In the genomic region with DNA sequence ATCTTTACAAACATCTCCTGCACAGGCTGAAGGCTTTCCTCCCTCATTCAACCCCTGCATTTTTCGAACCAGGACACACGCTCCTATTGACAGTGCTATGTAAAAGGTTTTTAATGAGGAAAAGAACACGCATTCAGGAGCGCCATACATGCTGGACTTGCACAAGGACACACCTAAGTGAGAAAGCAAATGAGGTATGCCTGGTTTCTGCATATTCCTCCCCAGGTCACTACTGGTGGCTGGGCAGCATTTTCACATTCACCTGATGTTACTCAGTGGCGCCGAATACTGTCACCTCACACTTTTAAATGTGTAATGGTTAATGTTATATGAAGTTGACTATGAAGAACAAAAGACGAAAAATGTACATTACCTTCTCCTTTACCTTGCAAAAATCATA, we compare ENCODE assay signal across 16 cellular contexts.
DNase-seq lines count a peak whose midpoint lies in the region; ATAC-seq and TF ChIP-seq lines count a peak whose summit lies in the region.
"Had no signal": no experiment of that assay in that cellular context is flagged by ENCODE, and none has a peak within 500 bp of the region (broad histone marks: within the 10 kb centered on the region; RNA-seq: fewer than 3 reads in every experiment).

No MANE protein-coding gene starts in this region.

- H3K9me3 ChIP-seq in mesodermal cell (ENCODE audit: control insufficient read depth, low read length) (no peaks in the 10 kb centered on the region), upper lobe of left lung (no peaks in the 10 kb centered on the region)
- H3K9me3 ChIP-seq: prostate gland, SJCRH30 had no signal

- peak overlapping the region; percentile 90 for H3K27ac Mint-ChIP-seq in chondrocyte (ENCODE audit: unreplicated experiment)
- H3K27ac Mint-ChIP-seq in glutamatergic neuron (ENCODE audit: unreplicated experiment), result no peak overlapping the region
- H3K27ac Mint-ChIP-seq: activated naive CD4-positive, alpha-beta T cell treated with anti-CD3 and anti-CD28 coated beads, Interleukin-2, amount 10 ng/mL, durations not matched to agents 7 days and 5 days; CD4-positive, alpha-beta memory T cell; GM23338 had no signal

- H3K27ac ChIP-seq in mesodermal cell (ENCODE audit: low read depth, low read length, severe bottlenecking) (peak overlapping the region; percentile 99), upper lobe of left lung (peak overlapping the region; percentile 67 to 82 (median 72))
- H3K27ac ChIP-seq: SJCRH30 had no signal

- intact Hi-C loops in left colon (cut with DNase I, micrococcal nuclease), result no loop called here

- no peaks in the 10 kb centered on the region for H3K27me3 ChIP-seq in upper lobe of left lung
- H3K27me3 ChIP-seq: SJCRH30 had no signal

- peaks cover 66% of the 10 kb centered on the region for H3K4me1 Mint-ChIP-seq in chondrocyte (ENCODE audit: low read depth)
- peaks cover 48% of the 10 kb centered on the region for H3K4me1 Mint-ChIP-seq in glutamatergic neuron (ENCODE audit: low read depth, unreplicated experiment)
- H3K4me1 Mint-ChIP-seq: CD4-positive, alpha-beta memory T cell; central memory CD8-positive, alpha-beta T cell had no signal

- no peaks in the 10 kb centered on the region for H3K9me3 Mint-ChIP-seq in chondrocyte (ENCODE audit: low read depth)
- H3K9me3 Mint-ChIP-seq in glutamatergic neuron (ENCODE audit: unreplicated experiment), result peaks cover 4% of the 10 kb centered on the region
- H3K9me3 Mint-ChIP-seq: activated naive CD4-positive, alpha-beta T cell treated with anti-CD3 and anti-CD28 coated beads, Interleukin-2, amount 10 ng/mL, durations not matched to agents 7 days and 5 days; CD4-positive, alpha-beta memory T cell; central memory CD8-positive, alpha-beta T cell; GM23338 had no signal

- H3K36me3 ChIP-seq in mesodermal cell (ENCODE audit: control insufficient read depth, insufficient read depth, low read length) (peaks cover 46% of the 10 kb centered on the region), upper lobe of left lung (no peaks in the 10 kb centered on the region)
- H3K36me3 ChIP-seq: prostate gland had no signal

- 92 to 94% methylated on average over 2 to 4 of the region's 7 CpGs for WGBS in mesodermal cell (ENCODE audit: insufficient coverage in 2 of 2), 2 experiments
- 80 to 90% methylated on average over 7 of the region's 7 CpGs for WGBS in upper lobe of left lung, 2 donors

- peak overlapping the region; percentile 23 for H3K4me3 ChIP-seq in NB4 (ENCODE audit: low read depth, low read length)
- no peak overlapping the region for H3K4me3 ChIP-seq in mesodermal cell (ENCODE audit: extremely low read depth, insufficient read depth, low read length, poor library complexity, severe bottlenecking)
- no peak overlapping the region for H3K4me3 ChIP-seq in upper lobe of left lung
- H3K4me3 ChIP-seq: GM23338, prostate gland, SJCRH30 had no signal

- TF ChIP-seq EP300 in upper lobe of left lung (IDR thresholded peaks at IDR 0.05), result no peak

- ATAC-seq in upper lobe of left lung (ENCODE audit: low FRiP score in 2 of 2), result no peak
- ATAC-seq in left colon, result no peak
- ATAC-seq: GM23338 had no signal

- H3K4me3 Mint-ChIP-seq in chondrocyte (ENCODE audit: unreplicated experiment), result no peak overlapping the region
- H3K4me3 Mint-ChIP-seq in glutamatergic neuron (ENCODE audit: unreplicated experiment), result no peak overlapping the region
- H3K4me3 Mint-ChIP-seq: activated naive CD4-positive, alpha-beta T cell treated with anti-CD3 and anti-CD28 coated beads, Interleukin-2, amount 10 ng/mL, durations not matched to agents 7 days and 5 days; CD4-positive, alpha-beta memory T cell; central memory CD8-positive, alpha-beta T cell; GM23338 had no signal

- H3K27me3 Mint-ChIP-seq in chondrocyte (ENCODE audit: low read depth) (no peaks in the 10 kb centered on the region), glutamatergic neuron (ENCODE audit: unreplicated experiment) (no peaks in the 10 kb centered on the region)

- DNase-seq in NB4 (ENCODE audit: low read depth), result no peak
- DNase-seq in chondrocyte (ENCODE audit: low spot score), result no peak
- no peak for DNase-seq in upper lobe of left lung
- no peak for DNase-seq in NCI-H1694 treated with DMSO at 0.1 percent for 48 hours (lab: John Stamatoyannopoulos, UW)
- DNase-seq in glutamatergic neuron, result no peak
- no peak for DNase-seq in left colon
- DNase-seq: activated naive CD4-positive, alpha-beta T cell treated with anti-CD3 and anti-CD28 coated beads, Interleukin-2, amount 10 ng/mL, durations not matched to agents 7 days and 5 days; CD4-positive, alpha-beta memory T cell; NCI-H187 treated with DMSO at 0.1 percent for 48 hours; NCI-H748 treated with DMSO at 0.1 percent for 48 hours; SJCRH30; stimulated activated CD4-positive, alpha-beta T cell treated with anti-CD3 and anti-CD28 coated beads, Interleukin-4, amount 100 ng/mL, for 1 hour had no signal

- TF ChIP-seq CTCF in NB4 (IDR thresholded peaks at IDR 0.05; ENCODE audit: low read depth, low read length) (no peak), chondrocyte (IDR thresholded peaks at IDR 0.05) (no peak), upper lobe of left lung (IDR thresholded peaks at IDR 0.05) (no peak), glutamatergic neuron (IDR thresholded peaks at IDR 0.05; ENCODE audit: partially characterized antibody, unreplicated experiment) (no peak)

- TF ChIP-seq POLR2A in NB4 (IDR thresholded peaks at IDR 0.05; ENCODE audit: extremely low read depth, insufficient read length) (no peak), upper lobe of left lung (IDR thresholded peaks at IDR 0.05) (no peak)

- H3K36me3 Mint-ChIP-seq in chondrocyte (ENCODE audit: low read depth) (peaks cover 41% of the 10 kb centered on the region), glutamatergic neuron (ENCODE audit: unreplicated experiment) (peaks cover 5% of the 10 kb centered on the region)
- H3K36me3 Mint-ChIP-seq: activated naive CD4-positive, alpha-beta T cell treated with anti-CD3 and anti-CD28 coated beads, Interleukin-2, amount 10 ng/mL, durations not matched to agents 7 days and 5 days; CD4-positive, alpha-beta memory T cell had no signal

- H3K4me1 ChIP-seq in mesodermal cell (ENCODE audit: control insufficient read depth, insufficient read depth, low read length, poor library complexity, severe bottlenecking), result peaks cover 73% of the 10 kb centered on the region
- peaks cover 35 to 49% (median 43%) of the 10 kb centered on the region in 4 donors for H3K4me1 ChIP-seq in upper lobe of left lung
- H3K4me1 ChIP-seq: prostate gland had no signal
